In genomic region chr5:138789771-138790242, GRCh38 we compare ENCODE assay signal across 8 cellular contexts. TPM values are rescaled to one million over a fixed set of nuclear protein-coding genes. Genes with fewer than 3 reads are reported as not detected.
DNase-seq lines count a peak whose midpoint lies in the region; ATAC-seq and TF ChIP-seq lines count a peak whose summit lies in the region.

No MANE protein-coding gene starts in this region.

- no peaks in the 10 kb centered on the region for H3K9me3 Mint-ChIP-seq in activated T-cell treated with anti-CD3 and anti-CD28 coated beads, Interleukin-2, amount 50 U/mL, for 72 hours
- H3K9me3 Mint-ChIP-seq in activated T-helper 2 cell treated with anti-CD3 and anti-CD28 coated beads, Interferon-gamma antibody, Interleukin-2, Interleukin-4, amounts not matched to agents 10 μg/mL and 5 μg/mL and 100 μg/mL, durations not matched to agents 14 hours and 24 hours and 36 hours, result no peaks in the 10 kb centered on the region

- peak; percentile 4 to 11 for DNase-seq in activated T-cell treated with anti-CD3 and anti-CD28 coated beads, Interleukin-2, amount 50 U/mL, for 72 hours
- DNase-seq in activated T-cell treated with anti-CD3 and anti-CD28 coated beads for 4 hours (no peak), iris pigment epithelial cell (ENCODE audit: low read depth) (peak; percentile 43)
- DNase-seq in activated T-helper 2 cell treated with anti-CD3 and anti-CD28 coated beads, Interferon-gamma antibody, Interleukin-2, Interleukin-4, amounts not matched to agents 10 μg/mL and 5 μg/mL and 100 μg/mL, durations not matched to agents 14 hours and 24 hours and 36 hours (ENCODE audit: low spot score), result no peak

- H3K9ac ChIP-seq in Loucy (ENCODE audit: low read depth, low read length, poor library complexity, severe bottlenecking), result no peak overlapping the region

- H3K4me1 Mint-ChIP-seq in activated T-cell treated with anti-CD3 and anti-CD28 coated beads, Interleukin-2, amount 50 U/mL, for 72 hours (ENCODE audit: low read depth), result peaks cover 31% of the 10 kb centered on the region
- peaks cover 31% of the 10 kb centered on the region for H3K4me1 Mint-ChIP-seq in activated T-helper 2 cell treated with anti-CD3 and anti-CD28 coated beads, Interferon-gamma antibody, Interleukin-2, Interleukin-4, amounts not matched to agents 10 μg/mL and 5 μg/mL and 100 μg/mL, durations not matched to agents 14 hours and 24 hours and 36 hours (ENCODE audit: low read depth)

- H3F3A ChIP-seq in Loucy (ENCODE audit: low read depth), result no peaks in the 10 kb centered on the region

- no peaks in the 10 kb centered on the region; the same call in 1 of the 2 replicates for H3K36me3 ChIP-seq in Loucy (ENCODE audit: insufficient read depth, low read length)

- no peak overlapping the region for H3K4me3 Mint-ChIP-seq in activated T-cell treated with anti-CD3 and anti-CD28 coated beads, Interleukin-2, amount 50 U/mL, for 72 hours
- H3K4me3 Mint-ChIP-seq in activated T-helper 2 cell treated with anti-CD3 and anti-CD28 coated beads, Interferon-gamma antibody, Interleukin-2, Interleukin-4, amounts not matched to agents 10 μg/mL and 5 μg/mL and 100 μg/mL, durations not matched to agents 14 hours and 24 hours and 36 hours (ENCODE audit: low read depth), result no peak overlapping the region

- peaks cover 54% of the 10 kb centered on the region for H3K27me3 Mint-ChIP-seq in activated T-cell treated with anti-CD3 and anti-CD28 coated beads, Interleukin-2, amount 50 U/mL, for 72 hours (ENCODE audit: low read depth)
- H3K27me3 Mint-ChIP-seq in activated T-helper 2 cell treated with anti-CD3 and anti-CD28 coated beads, Interferon-gamma antibody, Interleukin-2, Interleukin-4, amounts not matched to agents 10 μg/mL and 5 μg/mL and 100 μg/mL, durations not matched to agents 14 hours and 24 hours and 36 hours (ENCODE audit: low read depth), result peaks cover 1% of the 10 kb centered on the region

- peak in 1 of 2 donors; percentile 47 for ATAC-seq in activated T-cell treated with anti-CD3 and anti-CD28 coated beads, Interleukin-2, amount 50 U/mL, for 72 hours (replicated peaks in 1 of 2)
- no peak for ATAC-seq in HG03159 (IDR thresholded peaks at IDR 0.05; ENCODE audit: unreplicated experiment)
- no peak for ATAC-seq in HG03280 (IDR thresholded peaks at IDR 0.05; ENCODE audit: unreplicated experiment)
- ATAC-seq in GM19395 (IDR thresholded peaks at IDR 0.05; ENCODE audit: unreplicated experiment), result no peak

- TF ChIP-seq CTCF in Loucy (conservative IDR thresholded peaks at IDR 0.05; ENCODE audit: low read length), result peak; percentile 88

- H4K20me1 ChIP-seq in Loucy (ENCODE audit: insufficient read depth, low read length, poor library complexity, severe bottlenecking), result no peaks in the 10 kb centered on the region

- H3K4me2 ChIP-seq in Loucy (ENCODE audit: low read depth, low read length, poor library complexity, severe bottlenecking), result peak overlapping the region; percentile 31

- H3K4me1 ChIP-seq in Loucy (ENCODE audit: insufficient read depth, low read length, poor library complexity, severe bottlenecking), result peaks cover 11% of the 10 kb centered on the region

- H3K9me3 ChIP-seq in Loucy (ENCODE audit: insufficient read depth, low read depth, low read length), result no peaks in the 10 kb centered on the region

- H3K9me2 ChIP-seq in Loucy (replicated peaks; ENCODE audit: low read depth, low read length), result no peaks in the 10 kb centered on the region

- no peaks in the 10 kb centered on the region for H3K27me3 ChIP-seq in Loucy (ENCODE audit: insufficient read depth, low read length, poor library complexity, severe bottlenecking)

- H3K27ac Mint-ChIP-seq in activated T-cell treated with anti-CD3 and anti-CD28 coated beads, Interleukin-2, amount 50 U/mL, for 72 hours, result no peak overlapping the region
- H3K27ac Mint-ChIP-seq in activated T-helper 2 cell treated with anti-CD3 and anti-CD28 coated beads, Interferon-gamma antibody, Interleukin-2, Interleukin-4, amounts not matched to agents 10 μg/mL and 5 μg/mL and 100 μg/mL, durations not matched to agents 14 hours and 24 hours and 36 hours, result peak overlapping the region; percentile 24

- H2AFZ ChIP-seq in Loucy (ENCODE audit: low read length), result no peak overlapping the region

- no peaks in the 10 kb centered on the region for H3K36me3 Mint-ChIP-seq in activated T-cell treated with anti-CD3 and anti-CD28 coated beads, Interleukin-2, amount 50 U/mL, for 72 hours (ENCODE audit: insufficient read depth in 2 of 2)
- H3K36me3 Mint-ChIP-seq in activated T-helper 2 cell treated with anti-CD3 and anti-CD28 coated beads, Interferon-gamma antibody, Interleukin-2, Interleukin-4, amounts not matched to agents 10 μg/mL and 5 μg/mL and 100 μg/mL, durations not matched to agents 14 hours and 24 hours and 36 hours (ENCODE audit: low read depth), result peaks cover 21% of the 10 kb centered on the region

- intact Hi-C loops in activated T-helper 2 cell treated with anti-CD3 and anti-CD28 coated beads, Interferon-gamma antibody, Interleukin-2, Interleukin-4, amounts not matched to agents 10 μg/mL and 5 μg/mL and 100 μg/mL, durations not matched to agents 14 hours and 24 hours and 36 hours (cut with micrococcal nuclease), result loop anchor here (1.0 to 5.0 kb wide), 4 partner anchors 35 to 472 kb away; no protein-coding TSS in a partner anchor

- no peak overlapping the region for H3K4me3 ChIP-seq in Loucy (ENCODE audit: low read length, poor library complexity, severe bottlenecking)

- H3K79me2 ChIP-seq in Loucy (ENCODE audit: insufficient read depth, low read length), result no peaks in the 10 kb centered on the region; the same call in 1 of the 2 replicates

RNA-seq across cellular contexts. Expression of gene CTNNA1, which starts 36.6 kb away (rescaled TPM):
- 10 to 100 TPM; 62.3 to 73.0 TPM for total RNA-seq in activated T-cell treated with anti-CD3 and anti-CD28 coated beads, Interleukin-2, amount 50 U/mL, for 72 hours
- total RNA-seq in activated T-helper 2 cell treated with anti-CD3 and anti-CD28 coated beads, Interferon-gamma antibody, Interleukin-2, Interleukin-4, amounts not matched to agents 10 μg/mL and 5 μg/mL and 100 μg/mL, durations not matched to agents 14 hours and 24 hours and 36 hours, result 272 and 298 TPM in 2 replicates

Comparison
In these comparisons a context has a peak if more than half of its experiments do, and no peak if none do; other contexts are left out.
1. DNase-seq: peak in activated T-cell treated with anti-CD3 and anti-CD28 coated beads, Interleukin-2, amount 50 U/mL, for 72 hours (2 of 2) and iris pigment epithelial cell (single experiment); none in activated T-cell treated with anti-CD3 and anti-CD28 coated beads for 4 hours (single experiment) and activated T-helper 2 cell treated with anti-CD3 and anti-CD28 coated beads, Interferon-gamma antibody, Interleukin-2, Interleukin-4, amounts not matched to agents 10 μg/mL and 5 μg/mL and 100 μg/mL, durations not matched to agents 14 hours and 24 hours and 36 hours (single experiment).